8 cellular contexts compared by ENCODE assay signal in the genomic region with DNA sequence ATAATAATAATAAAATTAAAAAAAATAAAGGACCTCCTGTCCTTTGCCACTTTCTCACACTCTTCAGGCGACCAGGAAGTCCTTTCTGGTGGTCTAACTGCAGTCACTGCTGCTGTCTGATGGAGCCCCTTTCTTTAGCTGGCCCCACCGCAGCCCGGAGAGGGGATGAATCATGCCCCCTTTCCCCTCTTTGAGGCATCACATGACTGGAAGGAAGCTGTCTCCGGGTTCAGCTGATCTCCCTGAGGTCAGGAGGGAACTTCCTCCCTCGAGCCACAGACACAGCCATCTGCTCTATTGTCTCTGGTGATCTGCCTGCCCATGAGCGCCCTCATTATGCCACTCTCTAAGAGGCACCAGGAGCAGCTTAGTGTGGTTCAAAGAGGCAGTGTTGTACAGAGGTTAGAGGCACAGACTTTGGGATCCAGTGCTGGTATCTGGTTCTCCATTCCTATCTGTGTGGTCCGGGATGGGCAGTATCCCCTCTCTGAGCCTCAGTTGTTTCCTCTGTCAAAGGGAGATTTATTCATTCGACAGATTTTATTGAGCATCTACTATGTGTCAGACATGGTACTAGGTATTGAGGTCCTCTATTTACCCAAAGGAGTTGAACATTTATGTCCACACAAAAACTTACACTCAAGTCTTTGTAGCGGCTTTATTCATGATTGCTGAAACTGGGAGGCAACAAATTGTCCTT. TPM values are rescaled to one million over a fixed set of nuclear protein-coding genes. Genes with fewer than 3 reads are reported as not detected.
DNase-seq lines count a peak whose midpoint lies in the region; ATAC-seq and TF ChIP-seq lines count a peak whose summit lies in the region.

No MANE protein-coding gene starts in this region.

- H3K9me3 ChIP-seq in CD4-positive, CD25-positive, alpha-beta regulatory T cell (ENCODE audit: control insufficient read depth in 2 of 2, low read length in 2 of 2): no peaks in the 10 kb centered on the region
- H3K9me3 ChIP-seq in osteoblast (ENCODE audit: low read depth, low read length): no peaks in the 10 kb centered on the region

- no peaks in the 10 kb centered on the region for H4K20me1 ChIP-seq in osteoblast (ENCODE audit: insufficient read depth, low read length)

- peak; percentile 18 to 65 (median 50) for DNase-seq in CD4-positive, CD25-positive, alpha-beta regulatory T cell
- DNase-seq in NAMALWA (ENCODE audit: low spot score): peak; percentile 87
- peak; percentile 52 to 66 (median 65) for DNase-seq in activated CD8-positive, alpha-beta memory T cell treated with anti-CD3 and anti-CD28 coated beads for 48 hours (ENCODE audit: low read depth in 2 of 3, low spot score in 2 of 3)
- DNase-seq in head of caudate nucleus: peak in 32 of 42 donors; percentile 5 to 59 (median 30)
- DNase-seq in stimulated activated CD4-positive, alpha-beta T cell treated with anti-CD3 and anti-CD28 coated beads, TNF-alpha, amount 100 ng/mL, for 1 hour (ENCODE audit: low read depth in 3 of 3, low spot score in 1 of 3): peak; percentile 35 to 55 (median 39)
- no peak for DNase-seq in osteoblast (ENCODE audit: insufficient read length, low spot score, missing footprints)
- DNase-seq in DMS53 treated with DMSO at 0.1 percent for 48 hours (lab: John Stamatoyannopoulos, UW; ENCODE audit: unreplicated experiment): no peak

- H3K27me3 Mint-ChIP-seq in CD4-positive, CD25-positive, alpha-beta regulatory T cell: no peaks in the 10 kb centered on the region

- H3K4me1 ChIP-seq in CD4-positive, CD25-positive, alpha-beta regulatory T cell (ENCODE audit: control insufficient read depth, insufficient read depth, low read length, poor library complexity, severe bottlenecking): peaks cover 42% of the 10 kb centered on the region
- peaks cover 11% of the 10 kb centered on the region for H3K4me1 ChIP-seq in osteoblast (ENCODE audit: insufficient read depth, low read length)

- H3K4me1 Mint-ChIP-seq in CD4-positive, CD25-positive, alpha-beta regulatory T cell: peaks cover 24 to 71% (median 45%) of the 10 kb centered on the region in 4 donors

- ATAC-seq in CD4-positive, CD25-positive, alpha-beta regulatory T cell (ENCODE audit: low read depth in 2 of 2): peak; percentile 35 to 46
- ATAC-seq in GM21447 (IDR thresholded peaks at IDR 0.05; ENCODE audit: unreplicated experiment): peak; percentile 52

- peak overlapping the region; percentile 90 to 93 (median 92) for H3K27ac Mint-ChIP-seq in CD4-positive, CD25-positive, alpha-beta regulatory T cell

- H3K4me2 ChIP-seq in osteoblast (ENCODE audit: insufficient read depth, low read length): no peak overlapping the region

- H3K27me3 ChIP-seq in CD4-positive, CD25-positive, alpha-beta regulatory T cell (ENCODE audit: control insufficient read depth, insufficient read depth, low read length): no peaks in the 10 kb centered on the region
- peaks cover 7% of the 10 kb centered on the region for H3K27me3 ChIP-seq in osteoblast (ENCODE audit: insufficient read depth, low read length)

- peaks cover 4% of the 10 kb centered on the region for H3K36me3 ChIP-seq in CD4-positive, CD25-positive, alpha-beta regulatory T cell (ENCODE audit: control insufficient read depth, insufficient read depth, low read length)
- H3K36me3 ChIP-seq in osteoblast (ENCODE audit: insufficient read depth, low read length): no peaks in the 10 kb centered on the region

- H3K36me3 Mint-ChIP-seq in CD4-positive, CD25-positive, alpha-beta regulatory T cell: peaks cover 9% of the 10 kb centered on the region

- H3K27ac ChIP-seq in CD4-positive, CD25-positive, alpha-beta regulatory T cell (ENCODE audit: insufficient read depth, low read length, poor library complexity, severe bottlenecking): peak overlapping the region; percentile 84
- H3K27ac ChIP-seq in osteoblast (ENCODE audit: low read depth, low read length): no peak overlapping the region

- intact Hi-C loops in head of caudate nucleus (cut with DNase I): no loop called here

- H3K9me3 Mint-ChIP-seq in CD4-positive, CD25-positive, alpha-beta regulatory T cell: peaks cover 0 to 2% (median 0%) of the 10 kb centered on the region in 7 donors

- peak overlapping the region; percentile 30 for H3K4me3 ChIP-seq in CD4-positive, CD25-positive, alpha-beta regulatory T cell (ENCODE audit: low read depth, low read length)
- no peak overlapping the region for H3K4me3 ChIP-seq in osteoblast (ENCODE audit: insufficient read depth, low read length)

- TF ChIP-seq CTCF in osteoblast (IDR thresholded peaks at IDR 0.05; ENCODE audit: extremely low read depth, low read depth, low read length): no peak

- peak overlapping the region; percentile 62 to 92 (median 88) for H3K4me3 Mint-ChIP-seq in CD4-positive, CD25-positive, alpha-beta regulatory T cell

- H3K79me2 ChIP-seq in osteoblast (ENCODE audit: insufficient read depth, low read length): no peaks in the 10 kb centered on the region

- H2AFZ ChIP-seq in osteoblast (ENCODE audit: low read length): no peak overlapping the region

RNA-seq across cellular contexts. Expression of gene VAV1, which starts 30.0 kb away (rescaled TPM):
- 117 TPM for total RNA-seq in CD4-positive, CD25-positive, alpha-beta regulatory T cell
- polyA plus RNA-seq in CD4-positive, CD25-positive, alpha-beta regulatory T cell: 10 to 100 TPM; 14.8 to 24.2 (median 21.8) TPM
- 0.36 TPM in 1 of 2 replicates, not detected in the other for total RNA-seq in osteoblast

RNA-seq across cellular contexts. Expression of gene SH2D3A, which starts 35.3 kb away (rescaled TPM):
- 46.2 TPM for total RNA-seq in CD4-positive, CD25-positive, alpha-beta regulatory T cell
- 10 to 100 TPM; 19.5 to 26.5 (median 22.1) TPM for polyA plus RNA-seq in CD4-positive, CD25-positive, alpha-beta regulatory T cell
- total RNA-seq in osteoblast: not detected in 2 replicates

Comparison
In these comparisons a context has a peak if more than half of its experiments do, and no peak if none do; other contexts are left out.
1. DNase-seq: peak in CD4-positive, CD25-positive, alpha-beta regulatory T cell (3 of 3), NAMALWA (single experiment), activated CD8-positive, alpha-beta memory T cell treated with anti-CD3 and anti-CD28 coated beads for 48 hours (3 of 3), head of caudate nucleus (32 of 42) and stimulated activated CD4-positive, alpha-beta T cell treated with anti-CD3 and anti-CD28 coated beads, TNF-alpha, amount 100 ng/mL, for 1 hour (3 of 3); none in osteoblast (single experiment) and DMS53 treated with DMSO at 0.1 percent for 48 hours (single experiment).
2. RNA of gene VAV1, which starts 30.0 kb away (total RNA-seq): 117 TPM in CD4-positive, CD25-positive, alpha-beta regulatory T cell (single experiment); 0.36 TPM in osteoblast; every median in the first group is over 10 times any median in the second.
3. RNA of gene SH2D3A, which starts 35.3 kb away (total RNA-seq): 46.2 TPM in CD4-positive, CD25-positive, alpha-beta regulatory T cell (single experiment); not detected in osteoblast; every median in the first group is over 10 times any median in the second.